ENCODE assay signal across 8 cellular contexts in genomic region chr4:89901808-89902431, GRCh38. TPM values are rescaled to one million over a fixed set of nuclear protein-coding genes. Genes with fewer than 3 reads are reported as not detected.
A peak's percentile ranks its signal among the peaks of the same experiment; 100 is the strongest.
DNase-seq lines count a peak whose midpoint lies in the region; ATAC-seq, FAIRE-seq and TF ChIP-seq lines count a peak whose summit lies in the region.
"Not testable (repeated sequence)": the region's sequence is repeated elsewhere in the genome, so short reads cannot be mapped to it uniquely, and the experiment has no call there.

No MANE protein-coding gene starts in this region.

- H3K36me3 ChIP-seq in aorta (ENCODE audit: control insufficient read depth in 1 of 2, insufficient read depth in 2 of 2, low read length in 1 of 2): not testable (repeated sequence)

- not testable (repeated sequence) for H3K27ac ChIP-seq in aorta (ENCODE audit: low read depth in 1 of 2, low read length in 2 of 2)

- not testable (repeated sequence) for H3K4me1 ChIP-seq in aorta (ENCODE audit: control insufficient read depth in 1 of 2, insufficient read depth in 2 of 2, low read length in 2 of 2)

- H3K36me3 Mint-ChIP-seq in activated naive CD4-positive, alpha-beta T cell treated with anti-CD3 and anti-CD28 coated beads, Interleukin-2, amount 50 U/mL, for 72 hours; osteocyte (ENCODE audit: unreplicated experiment): not testable (repeated sequence)

- peak; percentile 79 for TF ChIP-seq CTCF in osteocyte (IDR thresholded peaks at IDR 0.05)

- not testable (repeated sequence) for H3K27me3 ChIP-seq in aorta (ENCODE audit: control insufficient read depth in 1 of 2, insufficient read depth in 2 of 2, low read length in 1 of 2)

- DNase-seq in GM18507 (ENCODE audit: extremely low spot score, insufficient read length, low read depth); osteocyte (ENCODE audit: extremely low spot score, unreplicated experiment): not testable (repeated sequence)
- peak; percentile 43 for DNase-seq in NCI-H1105 treated with DMSO at 0.1 percent for 48 hours (lab: John Stamatoyannopoulos, UW)
- peak; percentile 56 for DNase-seq in SKM-1 treated with dmso at 0.1 percent for 144 hours (lab: John Stamatoyannopoulos, UW; ENCODE audit: unreplicated experiment)
- peak in 1 of 2 donors; percentile 42 for DNase-seq in activated naive CD4-positive, alpha-beta T cell treated with anti-CD3 and anti-CD28 coated beads, Interleukin-2, amount 50 U/mL, for 72 hours (ENCODE audit: low spot score in 2 of 2)
- DNase-seq in germinal center (ENCODE audit: low spot score): peak; percentile 19
- DNase-seq in aorta: peak; percentile 45 to 61

- not testable (repeated sequence) for H3K4me3 ChIP-seq in aorta (ENCODE audit: low read length in 2 of 2)

- H3K4me3 Mint-ChIP-seq in osteocyte (ENCODE audit: unreplicated experiment): not testable (repeated sequence)

- not testable (repeated sequence) for H3K27ac Mint-ChIP-seq in activated naive CD4-positive, alpha-beta T cell treated with anti-CD3 and anti-CD28 coated beads, Interleukin-2, amount 50 U/mL, for 72 hours; osteocyte (ENCODE audit: unreplicated experiment)

- peaks cover 20% of the 10 kb centered on the region for H3K27me3 Mint-ChIP-seq in osteocyte (ENCODE audit: unreplicated experiment)

- not testable (repeated sequence) for H3K4me1 Mint-ChIP-seq in osteocyte (ENCODE audit: unreplicated experiment)

- peak; percentile 70 for FAIRE-seq in GM18507 (lab: Jason Lieb, UNC)

- intact Hi-C loops in aorta (cut with DNase I): loop anchor here (5.0 kb wide), 1 partner anchor 675 kb away; no protein-coding TSS in a partner anchor

- WGBS in aorta, 2 donors: 1% methylated on average over 6 of the region's 7 CpGs

- ATAC-seq in HG02884 (IDR thresholded peaks at IDR 0.05; ENCODE audit: unreplicated experiment): peak; percentile 67
- peak; percentile 69 to 85 for ATAC-seq in activated naive CD4-positive, alpha-beta T cell treated with anti-CD3 and anti-CD28 coated beads, Interleukin-2, amount 50 U/mL, for 72 hours
- not testable (repeated sequence) for ATAC-seq in aorta (ENCODE audit: low FRiP score)

- H3K9me3 ChIP-seq in aorta (ENCODE audit: control insufficient read depth, low read length): not testable (repeated sequence)

- H3K9me3 Mint-ChIP-seq in activated naive CD4-positive, alpha-beta T cell treated with anti-CD3 and anti-CD28 coated beads, Interleukin-2, amount 50 U/mL, for 72 hours; osteocyte (ENCODE audit: unreplicated experiment): not testable (repeated sequence)

RNA-seq across cellular contexts. Expression of gene MMRN1, which starts 7.3 kb away (rescaled TPM):
- total RNA-seq in activated naive CD4-positive, alpha-beta T cell treated with anti-CD3 and anti-CD28 coated beads, Interleukin-2, amount 50 U/mL, for 72 hours: under 1 TPM; 0.04 to 0.11 TPM
- total RNA-seq in osteocyte (not detected in 2 replicates), aorta (10 to 100 TPM; 24.5 to 87.0 TPM)
- under 1 TPM; 0.10 to 0.13 TPM for polyA plus RNA-seq in aorta

Comparison
In these comparisons a context has a peak if more than half of its experiments do, and no peak if none do; other contexts are left out.
1. RNA of gene MMRN1, which starts 7.3 kb away (total RNA-seq): 24.5 to 87.0 TPM in aorta; 0.04 to 0.11 TPM in activated naive CD4-positive, alpha-beta T cell treated with anti-CD3 and anti-CD28 coated beads, Interleukin-2, amount 50 U/mL, for 72 hours and not detected in osteocyte; every median in the first group is over 10 times any median in the second.